8 cellular contexts compared by ENCODE assay signal in genomic region chr2:68251855-68252406, GRCh38. TPM values are rescaled to one million over a fixed set of nuclear protein-coding genes. Genes with fewer than 3 reads are reported as not detected.
A peak's percentile ranks its signal among the peaks of the same experiment; 100 is the strongest.
DNase-seq lines count a peak whose midpoint lies in the region; ATAC-seq and TF ChIP-seq lines count a peak whose summit lies in the region.

No MANE protein-coding gene starts in this region.

- H3K79me2 ChIP-seq in neural cell (replicated peaks; ENCODE audit: insufficient read depth, low read length): peaks cover 46% of the 10 kb centered on the region

- CTCF ChIA-PET in BJ (lab: Yijun Ruan, JAX): interaction anchor here (0.7 to 2.4 kb wide), 8 partner anchors 8 to 189 kb away, joined by 3 to 7 read pairs (median 4); no protein-coding TSS in a partner anchor

- POLR2A ChIA-PET in BJ (lab: Charles Lee): interaction anchor here (0.6 to 1.0 kb wide), 2 partner anchors 16 to 56 kb away, joined by 3 to 5 read pairs; no protein-coding TSS in a partner anchor

- no peak overlapping the region for H3K4me2 ChIP-seq in neural cell (ENCODE audit: low read length)

- WGBS in HUES64: under 1% methylated on average over 78 of the region's 78 CpGs

- no peak for TF ChIP-seq EP300 in neural cell (conservative IDR thresholded peaks at IDR 0.05; ENCODE audit: poor library complexity, severe bottlenecking)

- ATAC-seq in GM19397 (IDR thresholded peaks at IDR 0.05; ENCODE audit: unreplicated experiment): peak; percentile 13

- H3K9ac ChIP-seq in HUES64 (ENCODE audit: low read depth, low read length) (peak overlapping the region; percentile 93), neural cell (ENCODE audit: low read length) (peak overlapping the region; percentile 90)

- H3K4me1 ChIP-seq in HUES64 (ENCODE audit: insufficient read depth, low read length): peaks cover 46% of the 10 kb centered on the region

- H3K36me3 ChIP-seq in BJ (ENCODE audit: control insufficient read depth, insufficient read depth, low read length) (no peaks in the 10 kb centered on the region), HUES64 (ENCODE audit: insufficient read depth, low read length) (no peaks in the 10 kb centered on the region), neural cell (ENCODE audit: insufficient read depth, low read length) (no peaks in the 10 kb centered on the region)

- H4K20me1 ChIP-seq in neural cell (ENCODE audit: insufficient read depth): no peaks in the 10 kb centered on the region

- H3K27me3 ChIP-seq in BJ (ENCODE audit: control insufficient read depth, insufficient read depth, low read length) (no peaks in the 10 kb centered on the region), HUES64 (ENCODE audit: insufficient read depth, low read length) (no peaks in the 10 kb centered on the region), neural cell (ENCODE audit: insufficient read depth, low read depth, low read length) (no peaks in the 10 kb centered on the region)

- no peak for TF ChIP-seq CTCF in BJ (IDR thresholded peaks at IDR 0.05; ENCODE audit: insufficient read depth, low read depth, low read length)
- no peak for TF ChIP-seq CTCF in neural cell (IDR thresholded peaks at IDR 0.05; ENCODE audit: poor library complexity, severe bottlenecking)

- H3K4me3 ChIP-seq in BJ (ENCODE audit: low read depth, low read length): peak overlapping the region; percentile 74
- peak overlapping the region; percentile 68 for H3K4me3 ChIP-seq in HUES64 (ENCODE audit: low read length)
- peak overlapping the region; percentile 89 for H3K4me3 ChIP-seq in neural cell (ENCODE audit: low read length)

- H3K9me2 ChIP-seq in neural cell (ENCODE audit: insufficient read depth, low read length): no peaks in the 10 kb centered on the region

- H3K27ac ChIP-seq in HUES64 (ENCODE audit: low read depth, low read length): peak overlapping the region; percentile 94; the same call in 1 of the 2 replicates
- H3K27ac ChIP-seq in epithelial cell of prostate: peak overlapping the region; percentile 93
- H3K27ac ChIP-seq in neural cell (ENCODE audit: low read length): peak overlapping the region; percentile 90
- H3K27ac ChIP-seq in temporal lobe (ENCODE audit: low read depth, low read length): peak overlapping the region; percentile 87

- no peaks in the 10 kb centered on the region for H3F3A ChIP-seq in neural cell (ENCODE audit: insufficient read depth, low read length, poor library complexity, severe bottlenecking)

- DNase-seq in BJ (ENCODE audit: low read depth) (no peak), epithelial cell of prostate (ENCODE audit: low read depth, low spot score) (no peak), globus pallidus (ENCODE audit: low spot score) (no peak)
- peak; percentile 74 for DNase-seq in activated CD8-positive, alpha-beta memory T cell treated with anti-CD3 and anti-CD28 coated beads, Interleukin-2, amount 50 U/mL, for 48 hours

- H3K9me3 ChIP-seq in HUES64 (ENCODE audit: insufficient read depth, low read depth, low read length) (no peaks in the 10 kb centered on the region), neural cell (ENCODE audit: low read length) (no peaks in the 10 kb centered on the region)

- TF ChIP-seq RAD21 in neural cell (conservative IDR thresholded peaks at IDR 0.05): no peak

- H2AFZ ChIP-seq in neural cell (ENCODE audit: low read depth, low read length): peak overlapping the region; percentile 74

TF ChIP-seq in neural cell, 6 proteins besides CTCF, POLR2A, EP300 and RAD21:
- TF ChIP-seq POLR2AphosphoS5 (IDR thresholded peaks at IDR 0.05): no peak
- TF ChIP-seq TAF1 (IDR thresholded peaks at IDR 0.05; ENCODE audit: low read depth): peak; percentile 9

RNA-seq across cellular contexts. Expression of gene PPP3R1, which starts 0.4 kb away (rescaled TPM):
- polyA plus RNA-seq in BJ (2011; rRNA removed) (5.2 and 12.1 TPM in 2 replicates), neural cell (39.5 and 45.3 TPM in 2 replicates)
- polyA minus RNA-seq in BJ (2011; rRNA and poly(A)+ RNA removed): 7.4 and 15.8 TPM in 2 replicates
- 52.1 TPM for polyA plus RNA-seq in HUES64 (2013, experiment 1 of 2)
- polyA plus RNA-seq in HUES64 (2013, experiment 2 of 2): 50.8 TPM
- 51.1 and 68.4 TPM in 2 replicates for polyA minus RNA-seq in neural cell
- total RNA-seq in temporal lobe: 73.8 TPM
